ENCODE assay signal across 8 cellular contexts in the genomic region with DNA sequence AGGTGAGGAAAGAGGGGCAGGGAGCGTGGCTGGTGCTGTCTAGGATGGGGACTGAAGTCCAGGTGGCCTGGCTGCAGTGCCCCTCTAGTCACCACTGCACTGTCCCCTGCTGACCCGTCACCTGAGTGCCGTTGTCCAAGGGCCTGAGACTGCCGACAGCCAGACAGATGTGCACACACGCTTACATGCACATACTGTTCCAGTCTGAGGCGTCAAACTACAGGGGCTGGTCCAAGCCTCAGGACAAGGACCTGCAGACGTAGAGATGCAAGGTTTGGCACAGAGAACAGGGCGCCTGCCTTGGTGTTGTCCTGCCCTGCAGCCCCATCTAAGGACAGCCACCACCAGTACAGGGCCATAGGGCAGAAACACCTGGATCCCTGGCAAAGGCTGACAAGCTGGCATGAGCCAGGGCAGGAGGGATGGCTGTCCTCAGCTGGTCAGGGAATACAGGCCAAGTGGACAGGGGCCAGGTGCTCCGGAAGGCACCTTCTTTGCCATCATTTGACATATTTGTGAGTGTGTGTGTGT. TPM values are rescaled to one million over a fixed set of nuclear protein-coding genes. Genes with fewer than 3 reads are reported as not detected.
A peak's percentile ranks its signal among the peaks of the same experiment; 100 is the strongest.
DNase-seq lines count a peak whose midpoint lies in the region; ATAC-seq, FAIRE-seq and TF ChIP-seq lines count a peak whose summit lies in the region.

No MANE protein-coding gene starts in this region.

- no peaks in the 10 kb centered on the region for H3K36me3 Mint-ChIP-seq in activated T-cell treated with anti-CD3 and anti-CD28 coated beads, Interleukin-2, amount 50 U/mL, for 24 hours (ENCODE audit: low read depth)
- H3K36me3 Mint-ChIP-seq in MCF 10A (ENCODE audit: insufficient read depth, unreplicated experiment), result peaks cover 13% of the 10 kb centered on the region

- TF ChIP-seq POLR2A in right lobe of liver (IDR thresholded peaks at IDR 0.05) (no peak), tibial nerve (IDR thresholded peaks at IDR 0.05) (no peak)

- 43% methylated on average over 1 of the region's 9 CpGs for WGBS in right lobe of liver (ENCODE audit: insufficient coverage, low coverage, low lambda C conversion rate, missing lambda C conversion rate)
- WGBS in tibial nerve, 2 donors, result 68 to 76% methylated on average over 8 to 9 of the region's 9 CpGs

- intact Hi-C loops in MCF 10A (cut with micrococcal nuclease) (loop anchor here (2.0 to 5.0 kb wide), 4 partner anchors 317 to 867 kb away; no protein-coding TSS in a partner anchor), right lobe of liver (cut with DNase I) (loop anchor here (5.0 to 10.0 kb wide), 2 partner anchors 252 to 255 kb away; no protein-coding TSS in a partner anchor)

- TF ChIP-seq CTCF in MCF 10A (IDR thresholded peaks at IDR 0.05; ENCODE audit: unreplicated experiment), result no peak
- TF ChIP-seq CTCF in right lobe of liver (IDR thresholded peaks at IDR 0.05), result peak in 3 of 4 donors; percentile 14 to 30 (median 16)
- TF ChIP-seq CTCF in tibial nerve (IDR thresholded peaks at IDR 0.05), result no peak

- peak overlapping the region; percentile 93 for H3K27ac Mint-ChIP-seq in activated T-cell treated with anti-CD3 and anti-CD28 coated beads, Interleukin-2, amount 50 U/mL, for 24 hours
- peak overlapping the region; percentile 97 for H3K27ac Mint-ChIP-seq in MCF 10A (ENCODE audit: low read depth, unreplicated experiment)

- FAIRE-seq in RCC 7860 (lab: Jason Lieb, UNC), result no peak

- H3K4me1 Mint-ChIP-seq in activated T-cell treated with anti-CD3 and anti-CD28 coated beads, Interleukin-2, amount 50 U/mL, for 24 hours (ENCODE audit: low read depth), result peaks cover 18% of the 10 kb centered on the region
- peaks cover 51% of the 10 kb centered on the region for H3K4me1 Mint-ChIP-seq in MCF 10A (ENCODE audit: insufficient read depth, unreplicated experiment)

- H3K27ac ChIP-seq in right lobe of liver (peak overlapping the region; percentile 80 to 86 (median 83)), tibial nerve (peak overlapping the region; percentile 82 to 92 (median 87))

- H3K27me3 Mint-ChIP-seq in activated T-cell treated with anti-CD3 and anti-CD28 coated beads, Interleukin-2, amount 50 U/mL, for 24 hours, result no peaks in the 10 kb centered on the region
- H3K27me3 Mint-ChIP-seq in MCF 10A (ENCODE audit: insufficient read depth, unreplicated experiment), result no peaks in the 10 kb centered on the region

- H3K4me1 ChIP-seq in right lobe of liver, result peaks cover 2 to 55% (median 18%) of the 10 kb centered on the region in 4 donors
- H3K4me1 ChIP-seq in tibial nerve, result peaks cover 0 to 57% (median 13%) of the 10 kb centered on the region in 4 donors

- peak overlapping the region; percentile 82 for H3K4me3 Mint-ChIP-seq in activated T-cell treated with anti-CD3 and anti-CD28 coated beads, Interleukin-2, amount 50 U/mL, for 24 hours
- peak overlapping the region; percentile 80 for H3K4me3 Mint-ChIP-seq in MCF 10A (ENCODE audit: unreplicated experiment)

- no peak for DNase-seq in activated T-cell treated with anti-CD3 and anti-CD28 coated beads, Interleukin-2, amount 50 U/mL, for 24 hours
- DNase-seq in activated T-cell treated with anti-CD3 and anti-CD28 coated beads, Interleukin-2, amount 50 U/mL, for 48 hours, result no peak
- DNase-seq in MCF 10A (ENCODE audit: unreplicated experiment) (no peak), right lobe of liver (peak; percentile 78 to 96 (median 95)), tibial nerve (ENCODE audit: low spot score in 2 of 2) (no peak), NAMALWA (ENCODE audit: low spot score) (no peak), RCC 7860 (ENCODE audit: low spot score) (no peak)
- DNase-seq in stimulated activated CD4-positive, alpha-beta T cell treated with anti-CD3 and anti-CD28 coated beads, Interleukin-1b, Interleukin-23, amount 100 ng/mL, for 48 hours, result no peak

- H3K9me3 Mint-ChIP-seq in activated T-cell treated with anti-CD3 and anti-CD28 coated beads, Interleukin-2, amount 50 U/mL, for 24 hours, result no peaks in the 10 kb centered on the region
- H3K9me3 Mint-ChIP-seq in MCF 10A (ENCODE audit: unreplicated experiment), result no peaks in the 10 kb centered on the region

- peak overlapping the region in 1 of 3 donors; percentile 29 for H3K4me3 ChIP-seq in right lobe of liver
- H3K4me3 ChIP-seq in tibial nerve, result peak overlapping the region in 2 of 4 donors; percentile 46 to 50

- no peaks in the 10 kb centered on the region for H3K27me3 ChIP-seq in right lobe of liver
- H3K27me3 ChIP-seq in tibial nerve, result no peaks in the 10 kb centered on the region

- H3K36me3 ChIP-seq in right lobe of liver, result no peaks in the 10 kb centered on the region
- H3K36me3 ChIP-seq in tibial nerve, result no peaks in the 10 kb centered on the region

- peak; percentile 49 to 74 (median 70) for ATAC-seq in right lobe of liver

- BruUV-seq in MCF 10A (replicated peaks; lab: Mats Ljungman, UMichigan), result no TSS peak

- TF ChIP-seq EP300 in tibial nerve (IDR thresholded peaks at IDR 0.05), result no peak

- CTCF ChIA-PET in MCF 10A (lab: Yijun Ruan, JAX), result interaction anchor here (0.6 to 2.3 kb wide), 27 partner anchors 10 to 1093 kb away, joined by 3 to 15 read pairs (median 4); no protein-coding TSS in a partner anchor

- H3K9me3 ChIP-seq in right lobe of liver (no peaks in the 10 kb centered on the region), tibial nerve (no peaks in the 10 kb centered on the region)

- POLR2A ChIA-PET in MCF 10A (lab: Yijun Ruan, JAX), result interaction anchor here (0.7 to 4.4 kb wide), 11 partner anchors 12 to 1564 kb away, joined by 3 to 31 read pairs (median 4); no protein-coding TSS in a partner anchor

RNA-seq across cellular contexts. Expression of a gene that starts 1.7 kb away (rescaled TPM):
- total RNA-seq in MCF 10A (2022) (22.5 and 33.3 TPM in 2 replicates), right lobe of liver (10 to 100 TPM; 16.1 to 25.0 (median 19.8) TPM), tibial nerve (10 to 100 TPM in 1 of 4 donors, 1 to 10 TPM in 3; 2.7 to 10.7 (median 6.0) TPM)

Comparison
In these comparisons a context has a peak if more than half of its experiments do, and no peak if none do; other contexts are left out.
1. DNase-seq: peak in right lobe of liver (3 of 3); none in activated T-cell treated with anti-CD3 and anti-CD28 coated beads, Interleukin-2, amount 50 U/mL, for 24 hours (single experiment), activated T-cell treated with anti-CD3 and anti-CD28 coated beads, Interleukin-2, amount 50 U/mL, for 48 hours (0 of 2), MCF 10A (single experiment), tibial nerve (0 of 2), NAMALWA (single experiment), RCC 7860 (single experiment) and stimulated activated CD4-positive, alpha-beta T cell treated with anti-CD3 and anti-CD28 coated beads, Interleukin-1b, Interleukin-23, amount 100 ng/mL, for 48 hours (single experiment).
2. CTCF ChIP-seq: peak in right lobe of liver (3 of 4); none in MCF 10A (single experiment) and tibial nerve (0 of 5).